In genomic region chr12:96197503-96198272, GRCh38 we compare ENCODE assay signal across 9 cellular contexts. TPM values are rescaled to one million over a fixed set of nuclear protein-coding genes. Genes with fewer than 3 reads are reported as not detected.
DNase-seq lines count a peak whose midpoint lies in the region; TF ChIP-seq lines count a peak whose summit lies in the region.
"Had no signal": no experiment of that assay in that cellular context is flagged by ENCODE, and none has a peak within 500 bp of the region (broad histone marks: within the 10 kb centered on the region; RNA-seq: fewer than 3 reads in every experiment).

No MANE protein-coding gene starts in this region.

- H3K4me3 ChIP-seq in right atrium auricular region = no peak overlapping the region
- peak overlapping the region; percentile 92 for H3K4me3 ChIP-seq in suprapubic skin

- no peaks in the 10 kb centered on the region for H3K27me3 Mint-ChIP-seq in activated CD4-positive, alpha-beta T cell treated with anti-CD3 and anti-CD28 coated beads, Interleukin-2, amount 10 ng/mL, durations not matched to agents 24 days and 14 days
- H3K27me3 Mint-ChIP-seq in activated CD4-positive, alpha-beta memory T cell treated with anti-CD3 and anti-CD28 coated beads for 36 hours = no peaks in the 10 kb centered on the region

- no peaks in the 10 kb centered on the region for H3K9me3 Mint-ChIP-seq in activated CD4-positive, alpha-beta T cell treated with anti-CD3 and anti-CD28 coated beads, Interleukin-2, amount 10 ng/mL, durations not matched to agents 24 days and 14 days
- H3K9me3 Mint-ChIP-seq in activated CD4-positive, alpha-beta memory T cell treated with anti-CD3 and anti-CD28 coated beads for 36 hours = no peaks in the 10 kb centered on the region

- peak overlapping the region; percentile 60 for H3K27ac Mint-ChIP-seq in activated CD4-positive, alpha-beta T cell treated with anti-CD3 and anti-CD28 coated beads, Interleukin-2, amount 10 ng/mL, durations not matched to agents 24 days and 14 days
- peak overlapping the region; percentile 99 for H3K27ac Mint-ChIP-seq in activated CD4-positive, alpha-beta memory T cell treated with anti-CD3 and anti-CD28 coated beads for 36 hours

- POLR2A ChIA-PET in activated CD4-positive, alpha-beta memory T cell treated with anti-CD3 and anti-CD28 coated beads for 36 hours (lab: Charles Lee) = interaction anchor here (1.4 to 3.2 kb wide), 3 partner anchors 13 to 21 kb away, joined by 8 to 38 read pairs (median 16); no protein-coding TSS in a partner anchor

- DNase-seq in activated CD4-positive, alpha-beta T cell treated with anti-CD3 and anti-CD28 coated beads, Interleukin-2, amount 10 ng/mL, durations not matched to agents 24 days and 14 days = no peak
- no peak for DNase-seq in activated CD4-positive, alpha-beta T cell treated with anti-CD3 and anti-CD28 coated beads, Interleukin-2, amount 50 U/mL, for 48 hours
- no peak for DNase-seq in activated CD4-positive, alpha-beta memory T cell treated with anti-CD3 and anti-CD28 coated beads for 36 hours
- no peak for DNase-seq in right atrium auricular region (ENCODE audit: low spot score)
- DNase-seq in suprapubic skin (ENCODE audit: low spot score in 2 of 2) = no peak
- DNase-seq in activated effector memory CD4-positive, alpha-beta T cell treated with Interleukin-2 at 50 U/mL for 16 hours = no peak
- no peak for DNase-seq in SIG-M5 (lab: John Stamatoyannopoulos, UW)
- DNase-seq in germinal center (ENCODE audit: low spot score) = no peak

- H3K27me3 ChIP-seq in right atrium auricular region = no peaks in the 10 kb centered on the region
- H3K27me3 ChIP-seq in suprapubic skin = no peaks in the 10 kb centered on the region

- 31% methylated on average over 3 of the region's 3 CpGs for WGBS in suprapubic skin

- TF ChIP-seq POLR2A in suprapubic skin (IDR thresholded peaks at IDR 0.05) = no peak

- no peak for TF ChIP-seq CTCF in right atrium auricular region (IDR thresholded peaks at IDR 0.05)
- no peak for TF ChIP-seq CTCF in suprapubic skin (IDR thresholded peaks at IDR 0.05)

- intact Hi-C loops in activated CD4-positive, alpha-beta T cell treated with anti-CD3 and anti-CD28 coated beads, Interleukin-2, amount 10 ng/mL, durations not matched to agents 24 days and 14 days (cut with micrococcal nuclease) = loop anchor here (5.0 to 10.0 kb wide), 7 partner anchors 135 to 980 kb away; partner anchors contain the start of genes CFAP54, FGD6, NEDD1 and SNRPF
- intact Hi-C loops in activated CD4-positive, alpha-beta memory T cell treated with anti-CD3 and anti-CD28 coated beads for 36 hours (cut with micrococcal nuclease) = loop anchor here (2.0 to 10.0 kb wide), 5 partner anchors 15 to 373 kb away; partner anchors contain the start of gene SNRPF

- H3K36me3 ChIP-seq in right atrium auricular region (no peaks in the 10 kb centered on the region), suprapubic skin (no peaks in the 10 kb centered on the region)

- peak overlapping the region; percentile 42 for H3K4me3 Mint-ChIP-seq in activated CD4-positive, alpha-beta T cell treated with anti-CD3 and anti-CD28 coated beads, Interleukin-2, amount 10 ng/mL, durations not matched to agents 24 days and 14 days
- H3K4me3 Mint-ChIP-seq in activated CD4-positive, alpha-beta memory T cell treated with anti-CD3 and anti-CD28 coated beads for 36 hours = peak overlapping the region; percentile 93

- peak overlapping the region; percentile 44 to 80 for H3K27ac ChIP-seq in right atrium auricular region
- peak overlapping the region; percentile 78 for H3K27ac ChIP-seq in suprapubic skin
- H3K27ac ChIP-seq: C4-2B had no signal

- H3K9me3 ChIP-seq in right atrium auricular region = no peaks in the 10 kb centered on the region
- no peaks in the 10 kb centered on the region for H3K9me3 ChIP-seq in suprapubic skin

- TF ChIP-seq EP300 in suprapubic skin (IDR thresholded peaks at IDR 0.05) = no peak

- H3K4me1 ChIP-seq in right atrium auricular region (peaks cover 0 to 46% of the 10 kb centered on the region in 2 donors), suprapubic skin (peaks cover 39% of the 10 kb centered on the region)

- peaks cover 51% of the 10 kb centered on the region for H3K4me1 Mint-ChIP-seq in activated CD4-positive, alpha-beta T cell treated with anti-CD3 and anti-CD28 coated beads, Interleukin-2, amount 10 ng/mL, durations not matched to agents 24 days and 14 days
- H3K4me1 Mint-ChIP-seq in activated CD4-positive, alpha-beta memory T cell treated with anti-CD3 and anti-CD28 coated beads for 36 hours (ENCODE audit: low read depth) = peaks cover 57% of the 10 kb centered on the region

- peaks cover 20% of the 10 kb centered on the region for H3K36me3 Mint-ChIP-seq in activated CD4-positive, alpha-beta T cell treated with anti-CD3 and anti-CD28 coated beads, Interleukin-2, amount 10 ng/mL, durations not matched to agents 24 days and 14 days (ENCODE audit: low read depth)
- H3K36me3 Mint-ChIP-seq in activated CD4-positive, alpha-beta memory T cell treated with anti-CD3 and anti-CD28 coated beads for 36 hours = peaks cover 14% of the 10 kb centered on the region

- CTCF ChIA-PET in activated CD4-positive, alpha-beta memory T cell treated with anti-CD3 and anti-CD28 coated beads for 36 hours (lab: Charles Lee) = interaction anchor here (0.8 to 2.7 kb wide), 8 partner anchors 8 to 204 kb away, joined by 3 to 13 read pairs (median 4); no protein-coding TSS in a partner anchor

RNA-seq across cellular contexts. Expression of gene ELK3, which starts 3.5 kb away (rescaled TPM):
- 29.6 and 33.5 TPM in 2 replicates for total RNA-seq in activated CD4-positive, alpha-beta T cell treated with anti-CD3 and anti-CD28 coated beads, Interleukin-2, amount 10 ng/mL, durations not matched to agents 24 days and 14 days
- 10 to 100 TPM; 23.9 to 24.1 TPM for total RNA-seq in activated CD4-positive, alpha-beta memory T cell treated with anti-CD3 and anti-CD28 coated beads for 36 hours
- total RNA-seq in right atrium auricular region (10 to 100 TPM; 15.1 to 16.3 TPM), suprapubic skin (10 to 100 TPM in 3 of 4 donors, 1 to 10 TPM in 1; 10.0 to 13.5 (median 11.0) TPM)
